Comparison of ENCODE assay signal across 1 cellular context in the genomic region with DNA sequence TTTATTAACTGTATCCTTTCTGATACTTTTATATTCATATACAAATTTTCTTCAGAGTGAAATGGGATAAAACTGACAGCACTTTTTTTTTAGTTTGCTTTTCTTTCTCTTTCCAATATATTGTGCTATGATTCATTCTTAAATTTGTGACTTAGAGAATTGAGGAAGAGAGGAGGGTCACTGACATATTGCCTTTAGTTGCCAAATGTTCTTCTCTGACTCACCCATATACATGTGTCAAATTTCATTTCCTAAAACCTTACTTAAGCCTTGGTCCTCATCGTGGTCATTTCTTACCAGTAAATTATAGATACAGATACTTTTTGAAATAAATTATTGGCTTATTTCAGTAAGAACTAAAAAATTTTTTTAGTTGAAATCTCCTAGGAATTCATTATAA.
TF ChIP-seq lines count a peak whose summit lies in the region.

No MANE protein-coding gene starts in this region.

TF ChIP-seq in SK-N-SH, 30 proteins besides CTCF, POLR2A, EP300 and RAD21 (continued from another document):
- TF ChIP-seq, protein P1, sequence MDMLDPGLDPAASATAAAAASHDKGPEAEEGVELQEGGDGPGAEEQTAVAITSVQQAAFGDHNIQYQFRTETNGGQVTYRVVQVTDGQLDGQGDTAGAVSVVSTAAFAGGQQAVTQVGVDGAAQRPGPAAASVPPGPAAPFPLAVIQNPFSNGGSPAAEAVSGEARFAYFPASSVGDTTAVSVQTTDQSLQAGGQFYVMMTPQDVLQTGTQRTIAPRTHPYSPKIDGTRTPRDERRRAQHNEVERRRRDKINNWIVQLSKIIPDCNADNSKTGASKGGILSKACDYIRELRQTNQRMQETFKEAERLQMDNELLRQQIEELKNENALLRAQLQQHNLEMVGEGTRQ (IDR thresholded peaks at IDR 0.05; ENCODE audit: borderline replicate concordance, low read depth, low read length), result no peak
- TF ChIP-seq CHD2 (IDR thresholded peaks at IDR 0.05; ENCODE audit: low read length, partially characterized antibody) (no peak), EZH2phosphoT487 (IDR thresholded peaks at IDR 0.05; ENCODE audit: borderline replicate concordance, low read depth) (no peak), MXI1 (IDR thresholded peaks at IDR 0.05; ENCODE audit: low read depth, low read length) (no peak), NFIC (IDR thresholded peaks at IDR 0.05; ENCODE audit: borderline replicate concordance) (peak; percentile 87), RCOR1 (IDR thresholded peaks at IDR 0.05; ENCODE audit: low read length) (no peak), TCF12 (IDR thresholded peaks at IDR 0.05) (peak; percentile 72), RFX5 (IDR thresholded peaks at IDR 0.05; ENCODE audit: low read length) (no peak), MEF2A (IDR thresholded peaks at IDR 0.05; ENCODE audit: borderline replicate concordance, low read depth) (no peak), NRF1 (IDR thresholded peaks at IDR 0.05; ENCODE audit: low read depth, low read length) (no peak), GABPA (IDR thresholded peaks at IDR 0.05; ENCODE audit: low read depth) (0 out of 2 replicates have a peak, but pooled peaks have one; percentile 6), SMC3 (IDR thresholded peaks at IDR 0.05; ENCODE audit: low read depth, low read length) (no peak), JUND (IDR thresholded peaks at IDR 0.05) (peak; percentile 87), GATA2 (CRISPR knock-in tag; IDR thresholded peaks at IDR 0.05) (no peak), ELF1 (IDR thresholded peaks at IDR 0.05) (peak; percentile 26; the same call in 1 of the 2 replicates), FOXJ3 (CRISPR knock-in tag; IDR thresholded peaks at IDR 0.05) (no peak)
- TF ChIP-seq, protein P2, sequence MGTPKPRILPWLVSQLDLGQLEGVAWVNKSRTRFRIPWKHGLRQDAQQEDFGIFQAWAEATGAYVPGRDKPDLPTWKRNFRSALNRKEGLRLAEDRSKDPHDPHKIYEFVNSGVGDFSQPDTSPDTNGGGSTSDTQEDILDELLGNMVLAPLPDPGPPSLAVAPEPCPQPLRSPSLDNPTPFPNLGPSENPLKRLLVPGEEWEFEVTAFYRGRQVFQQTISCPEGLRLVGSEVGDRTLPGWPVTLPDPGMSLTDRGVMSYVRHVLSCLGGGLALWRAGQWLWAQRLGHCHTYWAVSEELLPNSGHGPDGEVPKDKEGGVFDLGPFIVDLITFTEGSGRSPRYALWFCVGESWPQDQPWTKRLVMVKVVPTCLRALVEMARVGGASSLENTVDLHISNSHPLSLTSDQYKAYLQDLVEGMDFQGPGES (IDR thresholded peaks at IDR 0.05; ENCODE audit: low read depth, low read length), result no peak
- TF ChIP-seq, protein P3, sequence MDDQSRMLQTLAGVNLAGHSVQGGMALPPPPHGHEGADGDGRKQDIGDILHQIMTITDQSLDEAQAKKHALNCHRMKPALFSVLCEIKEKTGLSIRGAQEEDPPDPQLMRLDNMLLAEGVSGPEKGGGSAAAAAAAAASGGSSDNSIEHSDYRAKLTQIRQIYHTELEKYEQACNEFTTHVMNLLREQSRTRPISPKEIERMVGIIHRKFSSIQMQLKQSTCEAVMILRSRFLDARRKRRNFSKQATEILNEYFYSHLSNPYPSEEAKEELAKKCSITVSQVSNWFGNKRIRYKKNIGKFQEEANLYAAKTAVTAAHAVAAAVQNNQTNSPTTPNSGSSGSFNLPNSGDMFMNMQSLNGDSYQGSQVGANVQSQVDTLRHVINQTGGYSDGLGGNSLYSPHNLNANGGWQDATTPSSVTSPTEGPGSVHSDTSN (IDR thresholded peaks at IDR 0.05), result peak; percentile 92
- TF ChIP-seq, protein P4, sequence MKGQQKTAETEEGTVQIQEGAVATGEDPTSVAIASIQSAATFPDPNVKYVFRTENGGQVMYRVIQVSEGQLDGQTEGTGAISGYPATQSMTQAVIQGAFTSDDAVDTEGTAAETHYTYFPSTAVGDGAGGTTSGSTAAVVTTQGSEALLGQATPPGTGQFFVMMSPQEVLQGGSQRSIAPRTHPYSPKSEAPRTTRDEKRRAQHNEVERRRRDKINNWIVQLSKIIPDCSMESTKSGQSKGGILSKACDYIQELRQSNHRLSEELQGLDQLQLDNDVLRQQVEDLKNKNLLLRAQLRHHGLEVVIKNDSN (IDR thresholded peaks at IDR 0.05; ENCODE audit: borderline replicate concordance, low read depth), result no peak
- TF ChIP-seq, protein P5, sequence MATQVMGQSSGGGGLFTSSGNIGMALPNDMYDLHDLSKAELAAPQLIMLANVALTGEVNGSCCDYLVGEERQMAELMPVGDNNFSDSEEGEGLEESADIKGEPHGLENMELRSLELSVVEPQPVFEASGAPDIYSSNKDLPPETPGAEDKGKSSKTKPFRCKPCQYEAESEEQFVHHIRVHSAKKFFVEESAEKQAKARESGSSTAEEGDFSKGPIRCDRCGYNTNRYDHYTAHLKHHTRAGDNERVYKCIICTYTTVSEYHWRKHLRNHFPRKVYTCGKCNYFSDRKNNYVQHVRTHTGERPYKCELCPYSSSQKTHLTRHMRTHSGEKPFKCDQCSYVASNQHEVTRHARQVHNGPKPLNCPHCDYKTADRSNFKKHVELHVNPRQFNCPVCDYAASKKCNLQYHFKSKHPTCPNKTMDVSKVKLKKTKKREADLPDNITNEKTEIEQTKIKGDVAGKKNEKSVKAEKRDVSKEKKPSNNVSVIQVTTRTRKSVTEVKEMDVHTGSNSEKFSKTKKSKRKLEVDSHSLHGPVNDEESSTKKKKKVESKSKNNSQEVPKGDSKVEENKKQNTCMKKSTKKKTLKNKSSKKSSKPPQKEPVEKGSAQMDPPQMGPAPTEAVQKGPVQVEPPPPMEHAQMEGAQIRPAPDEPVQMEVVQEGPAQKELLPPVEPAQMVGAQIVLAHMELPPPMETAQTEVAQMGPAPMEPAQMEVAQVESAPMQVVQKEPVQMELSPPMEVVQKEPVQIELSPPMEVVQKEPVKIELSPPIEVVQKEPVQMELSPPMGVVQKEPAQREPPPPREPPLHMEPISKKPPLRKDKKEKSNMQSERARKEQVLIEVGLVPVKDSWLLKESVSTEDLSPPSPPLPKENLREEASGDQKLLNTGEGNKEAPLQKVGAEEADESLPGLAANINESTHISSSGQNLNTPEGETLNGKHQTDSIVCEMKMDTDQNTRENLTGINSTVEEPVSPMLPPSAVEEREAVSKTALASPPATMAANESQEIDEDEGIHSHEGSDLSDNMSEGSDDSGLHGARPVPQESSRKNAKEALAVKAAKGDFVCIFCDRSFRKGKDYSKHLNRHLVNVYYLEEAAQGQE (IDR thresholded peaks at IDR 0.05; ENCODE audit: low read depth, low read length), result no peak
- TF ChIP-seq, protein P6, sequence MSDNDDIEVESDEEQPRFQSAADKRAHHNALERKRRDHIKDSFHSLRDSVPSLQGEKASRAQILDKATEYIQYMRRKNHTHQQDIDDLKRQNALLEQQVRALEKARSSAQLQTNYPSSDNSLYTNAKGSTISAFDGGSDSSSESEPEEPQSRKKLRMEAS (IDR thresholded peaks at IDR 0.05; ENCODE audit: low read depth), result no peak
